ENCODE assay signal across 8 cellular contexts in genomic region chrX:130108647-130109428, GRCh38. TPM values are rescaled to one million over a fixed set of nuclear protein-coding genes. Genes with fewer than 3 reads are reported as not detected.
DNase-seq lines count a peak whose midpoint lies in the region; ATAC-seq and TF ChIP-seq lines count a peak whose summit lies in the region.

No MANE protein-coding gene starts in this region.

- no peaks in the 10 kb centered on the region for H3K9me3 ChIP-seq in NT2/D1 (ENCODE audit: insufficient read depth, low read length)
- H3K9me3 ChIP-seq in ascending aorta: no peaks in the 10 kb centered on the region
- H3K9me3 ChIP-seq in left lung: no peaks in the 10 kb centered on the region
- no peaks in the 10 kb centered on the region for H3K9me3 ChIP-seq in upper lobe of right lung

- H3K27ac ChIP-seq in ascending aorta (peak overlapping the region; percentile 96), left lung (peak overlapping the region; percentile 86 to 94), upper lobe of right lung (peak overlapping the region; percentile 84)

- no peak for TF ChIP-seq CTCF in ascending aorta (IDR thresholded peaks at IDR 0.05)
- no peak for TF ChIP-seq CTCF in left lung (IDR thresholded peaks at IDR 0.05)
- no peak for TF ChIP-seq CTCF in upper lobe of right lung (IDR thresholded peaks at IDR 0.05)

- ATAC-seq in GM18511 (IDR thresholded peaks at IDR 0.05; ENCODE audit: unreplicated experiment) (peak; percentile 76), HG02884 (IDR thresholded peaks at IDR 0.05; ENCODE audit: unreplicated experiment) (peak; percentile 55), left lung (peak; percentile 59), upper lobe of right lung (peak; percentile 75)

- H3K4me3 ChIP-seq in NT2/D1 (ENCODE audit: insufficient read length, low read depth): peak overlapping the region; percentile 30
- peak overlapping the region; percentile 63 to 94 for H3K4me3 ChIP-seq in ascending aorta
- H3K4me3 ChIP-seq in left lung: peak overlapping the region; percentile 46 to 68
- peak overlapping the region; percentile 65 for H3K4me3 ChIP-seq in upper lobe of right lung

- H3K9ac ChIP-seq in NT2/D1 (ENCODE audit: insufficient read length, low read depth): peak overlapping the region; percentile 56

- DNase-seq in AG20443 (ENCODE audit: low spot score): peak; percentile 57
- DNase-seq in NT2/D1 (ENCODE audit: low read depth, low spot score): no peak
- no peak for DNase-seq in ascending aorta (ENCODE audit: low spot score in 2 of 2)
- peak; percentile 66 to 80 for DNase-seq in left lung
- peak; percentile 70 for DNase-seq in upper lobe of right lung
- DNase-seq in NCI-H510A treated with DMSO at 0.1 percent for 48 hours (lab: John Stamatoyannopoulos, UW): no peak

- H3K4me1 ChIP-seq in NT2/D1 (ENCODE audit: insufficient read depth, insufficient read length) (no peaks in the 10 kb centered on the region), ascending aorta (peaks cover 4% of the 10 kb centered on the region in 2 donors), left lung (peaks cover 0 to 46% of the 10 kb centered on the region in 2 donors), upper lobe of right lung (peaks cover 18% of the 10 kb centered on the region)

- no peaks in the 10 kb centered on the region for H3K27me3 ChIP-seq in NT2/D1 (ENCODE audit: insufficient read depth, insufficient read length)
- no peaks in the 10 kb centered on the region for H3K27me3 ChIP-seq in ascending aorta
- H3K27me3 ChIP-seq in left lung: no peaks in the 10 kb centered on the region
- no peaks in the 10 kb centered on the region for H3K27me3 ChIP-seq in upper lobe of right lung

- H3K36me3 ChIP-seq in NT2/D1 (ENCODE audit: insufficient read depth, insufficient read length, low read length) (no peaks in the 10 kb centered on the region), ascending aorta (no peaks in the 10 kb centered on the region), left lung (no peaks in the 10 kb centered on the region), upper lobe of right lung (no peaks in the 10 kb centered on the region)

- intact Hi-C loops in ascending aorta (cut with DNase I) (loop anchor here (1.0 to 2.0 kb wide), 2 partner anchors 11 to 16 kb away; no protein-coding TSS in a partner anchor), left lung (cut with DNase I) (no loop called here), upper lobe of right lung (cut with DNase I) (no loop called here)

RNA-seq across cellular contexts. Expression of gene ELF4, which starts 1.5 kb away (rescaled TPM):
- 25.7 TPM for total RNA-seq in ascending aorta
- total RNA-seq in left lung: 10 to 100 TPM; 20.2 to 23.9 TPM
- 23.8 TPM for total RNA-seq in upper lobe of right lung

RNA-seq across cellular contexts. Expression of gene AIFM1, which starts 56.8 kb away (rescaled TPM):
- total RNA-seq in ascending aorta (0.75 TPM), left lung (10 to 100 TPM; 31.2 to 33.1 TPM), upper lobe of right lung (23.2 TPM)

Comparison
In these comparisons a context has a peak if more than half of its experiments do, and no peak if none do; other contexts are left out.
1. DNase-seq: peak in AG20443 (single experiment), left lung (2 of 2) and upper lobe of right lung (single experiment); none in NT2/D1 (single experiment), ascending aorta (0 of 2) and NCI-H510A treated with DMSO at 0.1 percent for 48 hours (single experiment).
2. RNA of gene AIFM1, which starts 56.8 kb away (total RNA-seq): 31.2 to 33.1 TPM in left lung and 23.2 TPM in upper lobe of right lung (single experiment); 0.75 TPM in ascending aorta (single experiment); every median in the first group is over 10 times any median in the second.
3. Peak in every context shown above with its lines, with median percentiles within 50 percentile points of each other: ATAC-seq, H3K4me3 ChIP-seq and H3K27ac ChIP-seq.